In the genomic region with DNA sequence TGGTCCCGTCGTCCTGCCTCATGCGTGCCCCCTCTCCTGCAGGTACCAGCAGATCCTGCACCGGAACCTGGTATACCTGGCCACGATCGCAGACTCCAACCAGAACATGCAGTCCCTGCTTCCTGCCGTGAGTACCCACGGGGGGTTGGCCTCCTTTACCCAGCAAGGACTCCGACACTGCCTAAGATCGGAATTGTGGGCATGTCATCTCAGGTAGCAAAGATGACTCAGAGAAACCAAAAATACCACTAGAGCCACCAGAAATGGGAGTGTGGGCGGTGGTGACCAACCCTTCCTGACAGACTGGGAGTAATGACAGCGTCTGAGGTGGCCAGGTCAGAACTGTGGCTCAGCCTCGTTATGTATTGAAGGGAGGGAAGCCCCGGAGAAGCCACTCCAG, we compare ENCODE assay signal across 10 cellular contexts. TPM values are rescaled to one million over a fixed set of nuclear protein-coding genes. Genes with fewer than 3 reads are reported as not detected.
DNase-seq lines count a peak whose midpoint lies in the region; ATAC-seq and TF ChIP-seq lines count a peak whose summit lies in the region.
"Had no signal": no experiment of that assay in that cellular context is flagged by ENCODE, and none has a peak within 500 bp of the region (broad histone marks: within the 10 kb centered on the region; RNA-seq: fewer than 3 reads in every experiment).

No MANE protein-coding gene starts in this region.

- no peak for TF ChIP-seq CTCF in gastrocnemius medialis (IDR thresholded peaks at IDR 0.05 in 4 of 5, conservative IDR thresholded peaks at IDR 0.05 in 1 of 5)

- H3K9me3 Mint-ChIP-seq in activated T-cell treated with anti-CD3 and anti-CD28 coated beads, Interleukin-2, amount 50 U/mL, for 72 hours: no peaks in the 10 kb centered on the region

- peaks cover 23% of the 10 kb centered on the region for H3K4me1 Mint-ChIP-seq in activated T-cell treated with anti-CD3 and anti-CD28 coated beads, Interleukin-2, amount 50 U/mL, for 72 hours (ENCODE audit: low read depth)

- H3K36me3 ChIP-seq in gastrocnemius medialis: peaks cover 0 to 34% of the 10 kb centered on the region in 2 donors

- peaks cover 7 to 27% of the 10 kb centered on the region in 2 donors for H3K4me1 ChIP-seq in gastrocnemius medialis

- no peaks in the 10 kb centered on the region for H3K27me3 Mint-ChIP-seq in activated T-cell treated with anti-CD3 and anti-CD28 coated beads, Interleukin-2, amount 50 U/mL, for 72 hours (ENCODE audit: low read depth)

- no peak for TF ChIP-seq POLR2A in gastrocnemius medialis (IDR thresholded peaks at IDR 0.05)

- H3K27ac ChIP-seq in gastrocnemius medialis: peak overlapping the region in 3 of 4 donors; percentile 12 to 48 (median 18)
- H3K27ac ChIP-seq: esophagus muscularis mucosa had no signal

- peak; percentile 12 for DNase-seq in EH (ENCODE audit: low read depth)
- peak; percentile 98 for DNase-seq in HPDE6-E6E7 (ENCODE audit: extremely low spot score)
- peak; percentile 81 to 82 for DNase-seq in activated T-cell treated with anti-CD3 and anti-CD28 coated beads, Interleukin-2, amount 50 U/mL, for 72 hours
- DNase-seq in gastrocnemius medialis: no peak
- no peak for DNase-seq in GM19240 (ENCODE audit: insufficient read length, low spot score)
- DNase-seq: NCI-H526 treated with DMSO at 0.1 percent for 48 hours had no signal

- in situ Hi-C loops in gastrocnemius medialis (cut with MboI; ENCODE audit: low sequenced_read_pairs in 4 of 4): no loop called here

- intact Hi-C loops in gastrocnemius medialis (cut with DNase I; ENCODE audit: low total_unique reads): no loop called here

- peak overlapping the region; percentile 5 for H3K27ac Mint-ChIP-seq in activated T-cell treated with anti-CD3 and anti-CD28 coated beads, Interleukin-2, amount 50 U/mL, for 72 hours

- peak; percentile 85 to 86 for ATAC-seq in activated T-cell treated with anti-CD3 and anti-CD28 coated beads, Interleukin-2, amount 50 U/mL, for 72 hours (replicated peaks in 1 of 2)
- ATAC-seq in gastrocnemius medialis (peak; percentile 66 to 80), HG03571 (IDR thresholded peaks at IDR 0.05; ENCODE audit: unreplicated experiment) (no peak), HG03378 (IDR thresholded peaks at IDR 0.05; ENCODE audit: unreplicated experiment) (no peak), GM18520 (IDR thresholded peaks at IDR 0.05; ENCODE audit: unreplicated experiment) (no peak)

- H3K4me3 Mint-ChIP-seq in activated T-cell treated with anti-CD3 and anti-CD28 coated beads, Interleukin-2, amount 50 U/mL, for 72 hours: peak overlapping the region in 1 of 2 donors; percentile 8

- no peak overlapping the region for H3K4me3 ChIP-seq in gastrocnemius medialis
- H3K4me3 ChIP-seq: esophagus muscularis mucosa had no signal

- H3K36me3 Mint-ChIP-seq in activated T-cell treated with anti-CD3 and anti-CD28 coated beads, Interleukin-2, amount 50 U/mL, for 72 hours (ENCODE audit: insufficient read depth in 2 of 2): peaks cover 0 to 5% of the 10 kb centered on the region in 2 donors

- no peaks in the 10 kb centered on the region for H3K27me3 ChIP-seq in gastrocnemius medialis
- H3K27me3 ChIP-seq: esophagus muscularis mucosa had no signal

- H3K9me3 ChIP-seq in gastrocnemius medialis: no peaks in the 10 kb centered on the region
- H3K9me3 ChIP-seq: esophagus muscularis mucosa had no signal

RNA-seq across cellular contexts. Expression of a gene that starts 16.3 kb away (rescaled TPM):
- 10 to 100 TPM; 16.1 to 19.8 TPM for total RNA-seq in activated T-cell treated with anti-CD3 and anti-CD28 coated beads, Interleukin-2, amount 50 U/mL, for 72 hours
- 10 to 100 TPM; 11.5 to 31.8 (median 16.9) TPM for total RNA-seq in gastrocnemius medialis

RNA-seq across cellular contexts. Expression of a gene that starts 16.6 kb away (rescaled TPM):
- 100 to 1,000 TPM; 220 to 234 TPM for total RNA-seq in activated T-cell treated with anti-CD3 and anti-CD28 coated beads, Interleukin-2, amount 50 U/mL, for 72 hours
- 1,000 to 10,000 TPM in 2 of 4 donors, 100 to 1,000 TPM in 2; 632 to 1,338 (median 1,003) TPM for total RNA-seq in gastrocnemius medialis

RNA-seq across cellular contexts. Expression of a gene that starts 23.0 kb away (rescaled TPM):
- 10 to 100 TPM; 28.3 to 48.2 TPM for total RNA-seq in activated T-cell treated with anti-CD3 and anti-CD28 coated beads, Interleukin-2, amount 50 U/mL, for 72 hours
- total RNA-seq in gastrocnemius medialis: 10 to 100 TPM; 21.0 to 50.8 (median 29.3) TPM

RNA-seq across cellular contexts. Expression of a gene that starts 37.6 kb away (rescaled TPM):
- total RNA-seq in activated T-cell treated with anti-CD3 and anti-CD28 coated beads, Interleukin-2, amount 50 U/mL, for 72 hours: 10 to 100 TPM; 37.2 to 45.3 TPM
- 10 to 100 TPM; 28.0 to 52.5 (median 36.2) TPM for total RNA-seq in gastrocnemius medialis

Comparison
In these comparisons a context has a peak if more than half of its experiments do, and no peak if none do; other contexts are left out.
1. DNase-seq: peak in EH (single experiment), HPDE6-E6E7 (single experiment) and activated T-cell treated with anti-CD3 and anti-CD28 coated beads, Interleukin-2, amount 50 U/mL, for 72 hours (2 of 2); none in gastrocnemius medialis (0 of 2) and GM19240 (single experiment).
2. ATAC-seq: peak in activated T-cell treated with anti-CD3 and anti-CD28 coated beads, Interleukin-2, amount 50 U/mL, for 72 hours (2 of 2) and gastrocnemius medialis (2 of 2); none in HG03571 (single experiment), HG03378 (single experiment) and GM18520 (single experiment).